14 cellular contexts compared by ENCODE assay signal in genomic region chr7:17062433-17063383, GRCh38.
DNase-seq lines count a peak whose midpoint lies in the region; ATAC-seq, FAIRE-seq and TF ChIP-seq lines count a peak whose summit lies in the region.
"Had no signal": no experiment of that assay in that cellular context is flagged by ENCODE, and none has a peak within 500 bp of the region (broad histone marks: within the 10 kb centered on the region; RNA-seq: fewer than 3 reads in every experiment).

No MANE protein-coding gene starts in this region.

- no peaks in the 10 kb centered on the region for H3K9me3 Mint-ChIP-seq in activated CD8-positive, alpha-beta T cell treated with anti-CD3 and anti-CD28 coated beads for 36 hours
- peaks cover 8% of the 10 kb centered on the region for H3K9me3 Mint-ChIP-seq in activated CD8-positive, alpha-beta T cell treated with anti-CD3 and anti-CD28 coated beads, Interleukin-2, amount 10 ng/mL, durations not matched to agents 7 days and 5 days (ENCODE audit: insufficient read depth)

- no peak for FAIRE-seq in bronchial epithelial cell (lab: Jason Lieb, UNC)

- CTCF ChIA-PET in activated CD8-positive, alpha-beta T cell treated with anti-CD3 and anti-CD28 coated beads for 36 hours (lab: Charles Lee): interaction anchor here (0.8 to 2.1 kb wide), 21 partner anchors 8 to 395 kb away, joined by 3 to 6 read pairs (median 3); no protein-coding TSS in a partner anchor
- CTCF ChIA-PET in activated CD8-positive, alpha-beta T cell treated with anti-CD3 and anti-CD28 coated beads, Interleukin-2, amount 10 ng/mL, durations not matched to agents 7 days and 5 days (lab: Charles Lee): interaction anchor here (0.8 to 3.2 kb wide), 12 partner anchors 18 to 245 kb away, joined by 3 to 9 read pairs (median 4); no protein-coding TSS in a partner anchor

- H3K4me3 ChIP-seq in bronchial epithelial cell (ENCODE audit: low read depth, low read length): no peak overlapping the region
- H3K4me3 ChIP-seq in retinal pigment epithelial cell (ENCODE audit: low read length): no peak overlapping the region
- H3K4me3 ChIP-seq: BLaER1 treated with 17β-estradiol and CSF1 and Interleukin-3, amounts not matched to agents 10 nM and 100 nM had no signal

- H3K27me3 ChIP-seq in bronchial epithelial cell (ENCODE audit: control insufficient read depth, insufficient read depth, low read length): no peaks in the 10 kb centered on the region

- H3K36me3 Mint-ChIP-seq in activated CD8-positive, alpha-beta T cell treated with anti-CD3 and anti-CD28 coated beads for 36 hours (ENCODE audit: low read depth): no peaks in the 10 kb centered on the region
- peaks cover 5% of the 10 kb centered on the region for H3K36me3 Mint-ChIP-seq in activated CD8-positive, alpha-beta T cell treated with anti-CD3 and anti-CD28 coated beads, Interleukin-2, amount 10 ng/mL, durations not matched to agents 7 days and 5 days (ENCODE audit: low read depth)

- POLR2A ChIA-PET in activated CD8-positive, alpha-beta T cell treated with anti-CD3 and anti-CD28 coated beads for 36 hours (lab: Charles Lee): no interaction called here
- POLR2A ChIA-PET in activated CD8-positive, alpha-beta T cell treated with anti-CD3 and anti-CD28 coated beads, Interleukin-2, amount 10 ng/mL, durations not matched to agents 7 days and 5 days (lab: Charles Lee): no interaction called here

- H3K27me3 Mint-ChIP-seq in activated CD8-positive, alpha-beta T cell treated with anti-CD3 and anti-CD28 coated beads for 36 hours: no peaks in the 10 kb centered on the region
- no peaks in the 10 kb centered on the region for H3K27me3 Mint-ChIP-seq in activated CD8-positive, alpha-beta T cell treated with anti-CD3 and anti-CD28 coated beads, Interleukin-2, amount 10 ng/mL, durations not matched to agents 7 days and 5 days (ENCODE audit: low read depth)

- intact Hi-C loops in activated CD8-positive, alpha-beta T cell treated with anti-CD3 and anti-CD28 coated beads for 36 hours (cut with micrococcal nuclease): loop anchor here (5.0 kb wide), 1 partner anchor 170 kb away; no protein-coding TSS in a partner anchor

- H3K4me3 Mint-ChIP-seq in activated CD8-positive, alpha-beta T cell treated with anti-CD3 and anti-CD28 coated beads for 36 hours: no peak overlapping the region
- H3K4me3 Mint-ChIP-seq in activated CD8-positive, alpha-beta T cell treated with anti-CD3 and anti-CD28 coated beads, Interleukin-2, amount 10 ng/mL, durations not matched to agents 7 days and 5 days: no peak overlapping the region

- no peaks in the 10 kb centered on the region for H3K36me3 ChIP-seq in bronchial epithelial cell (ENCODE audit: control insufficient read depth, insufficient read depth, low read length)
- H3K36me3 ChIP-seq: BLaER1 treated with 17β-estradiol and CSF1 and Interleukin-3, amounts not matched to agents 10 nM and 100 nM had no signal

- no peak overlapping the region for H3K27ac Mint-ChIP-seq in activated CD8-positive, alpha-beta T cell treated with anti-CD3 and anti-CD28 coated beads for 36 hours
- no peak overlapping the region for H3K27ac Mint-ChIP-seq in activated CD8-positive, alpha-beta T cell treated with anti-CD3 and anti-CD28 coated beads, Interleukin-2, amount 10 ng/mL, durations not matched to agents 7 days and 5 days

- DNase-seq in activated CD8-positive, alpha-beta T cell treated with anti-CD3 and anti-CD28 coated beads for 36 hours: no peak
- DNase-seq in activated CD8-positive, alpha-beta T cell treated with anti-CD3 and anti-CD28 coated beads, Interleukin-2, amount 10 ng/mL, durations not matched to agents 7 days and 5 days: no peak
- DNase-seq in LHCN-M2 (ENCODE audit: low read depth) (peak; percentile 24), bronchial epithelial cell (ENCODE audit: low read depth) (peak; percentile 54), retinal pigment epithelial cell (ENCODE audit: low read depth) (no peak), putamen (ENCODE audit: low spot score) (no peak), GF-D8 (lab: John Stamatoyannopoulos, UW) (no peak)
- no peak for DNase-seq in NK-92 treated with Interleukin-12 subunit alpha and Interleukin-12 subunit beta, amount 100 ng/mL, for 24 hours (lab: John Stamatoyannopoulos, UW)
- DNase-seq: activated CD8-positive, alpha-beta memory T cell treated with anti-CD3 and anti-CD28 coated beads for 24 hours; anterior cingulate cortex; head of caudate nucleus; NCI-H1436 treated with DMSO at 0.1 percent for 48 hours; Right ventricle myocardium superior had no signal

- ATAC-seq in activated CD8-positive, alpha-beta T cell treated with anti-CD3 and anti-CD28 coated beads for 36 hours: peak; percentile 58
- no peak for ATAC-seq in activated CD8-positive, alpha-beta T cell treated with anti-CD3 and anti-CD28 coated beads, Interleukin-2, amount 10 ng/mL, durations not matched to agents 7 days and 5 days

- TF ChIP-seq CTCF in activated CD8-positive, alpha-beta T cell treated with anti-CD3 and anti-CD28 coated beads for 36 hours (IDR thresholded peaks at IDR 0.05): peak; percentile 17
- TF ChIP-seq CTCF in bronchial epithelial cell (IDR thresholded peaks at IDR 0.05; ENCODE audit: insufficient read depth, low read length, severe bottlenecking) (peak; percentile 12), retinal pigment epithelial cell (conservative IDR thresholded peaks at IDR 0.05; ENCODE audit: low read depth, low read length) (peak; percentile 40)

- peaks cover 20% of the 10 kb centered on the region for H3K4me1 Mint-ChIP-seq in activated CD8-positive, alpha-beta T cell treated with anti-CD3 and anti-CD28 coated beads for 36 hours (ENCODE audit: low read depth)
- H3K4me1 Mint-ChIP-seq in activated CD8-positive, alpha-beta T cell treated with anti-CD3 and anti-CD28 coated beads, Interleukin-2, amount 10 ng/mL, durations not matched to agents 7 days and 5 days (ENCODE audit: low read depth): peaks cover 18% of the 10 kb centered on the region

Comparison
In these comparisons a context has a peak if more than half of its experiments do, and no peak if none do; other contexts are left out.
1. DNase-seq: peak in LHCN-M2 (single experiment) and bronchial epithelial cell (single experiment); none in activated CD8-positive, alpha-beta T cell treated with anti-CD3 and anti-CD28 coated beads for 36 hours (single experiment), activated CD8-positive, alpha-beta T cell treated with anti-CD3 and anti-CD28 coated beads, Interleukin-2, amount 10 ng/mL, durations not matched to agents 7 days and 5 days (single experiment), retinal pigment epithelial cell (single experiment), putamen (single experiment), NK-92 treated with Interleukin-12 subunit alpha and Interleukin-12 subunit beta, amount 100 ng/mL, for 24 hours (single experiment) and GF-D8 (single experiment).
2. Peak in every context shown above with its lines, with median percentiles within 50 percentile points of each other: CTCF ChIP-seq.